ENCODE assay signal across 8 cellular contexts in genomic region chr5:69331528-69332445, GRCh38. TPM values are rescaled to one million over a fixed set of nuclear protein-coding genes. Genes with fewer than 3 reads are reported as not detected.
A peak's percentile ranks its signal among the peaks of the same experiment; 100 is the strongest.
DNase-seq lines count a peak whose midpoint lies in the region; ATAC-seq, FAIRE-seq and TF ChIP-seq lines count a peak whose summit lies in the region.

No MANE protein-coding gene starts in this region.

- CTCF ChIA-PET in activated CD8-positive, alpha-beta T cell treated with anti-CD3 and anti-CD28 coated beads for 36 hours (lab: Charles Lee): interaction anchor here (1.0 to 1.4 kb wide), 5 partner anchors 40 to 289 kb away, joined by 3 to 4 read pairs (median 4); partner anchors contain the start of genes CENPH and SLC30A5

- in situ Hi-C loops in ACHN (cut with HindIII; ENCODE audit: low pct_ligation_motif_present, low pct_unique_long_range_greater_than_20kb, low sequenced_read_pairs): no loop called here

- DNase-seq in ACHN (peak; percentile 2), HT-29 (ENCODE audit: low spot score) (peak; percentile 65), iPS-NIHi11 (ENCODE audit: low spot score) (peak; percentile 23), DMS153 (lab: John Stamatoyannopoulos, UW) (no peak), GM12892 (ENCODE audit: insufficient read length) (no peak)
- no peak for DNase-seq in activated CD8-positive, alpha-beta T cell treated with anti-CD3 and anti-CD28 coated beads for 36 hours

- peak overlapping the region; percentile 86 to 88 for H3K4me3 ChIP-seq in stomach smooth muscle (ENCODE audit: low read length in 2 of 2)

- TF ChIP-seq POLR2A in GM12892 (IDR thresholded peaks at IDR 0.05; ENCODE audit: low read depth, low read length): no peak

- H3K4me1 ChIP-seq in stomach smooth muscle (ENCODE audit: control insufficient read depth, insufficient read depth, low read length): peaks cover 7% of the 10 kb centered on the region

- H3K36me3 Mint-ChIP-seq in activated CD8-positive, alpha-beta T cell treated with anti-CD3 and anti-CD28 coated beads for 36 hours (ENCODE audit: low read depth): peaks cover 4% of the 10 kb centered on the region

- H3K4me1 Mint-ChIP-seq in activated CD8-positive, alpha-beta T cell treated with anti-CD3 and anti-CD28 coated beads for 36 hours (ENCODE audit: low read depth): peaks cover 12% of the 10 kb centered on the region

- no peaks in the 10 kb centered on the region for H3K27me3 Mint-ChIP-seq in activated CD8-positive, alpha-beta T cell treated with anti-CD3 and anti-CD28 coated beads for 36 hours

- no peak for ATAC-seq in activated CD8-positive, alpha-beta T cell treated with anti-CD3 and anti-CD28 coated beads for 36 hours
- ATAC-seq in GM21390 (IDR thresholded peaks at IDR 0.05; ENCODE audit: unreplicated experiment): no peak

- H3K27me3 ChIP-seq in stomach smooth muscle (ENCODE audit: control insufficient read depth in 1 of 2, insufficient read depth in 2 of 2, low read length in 2 of 2): no peaks in the 10 kb centered on the region

- H3K9me3 Mint-ChIP-seq in activated CD8-positive, alpha-beta T cell treated with anti-CD3 and anti-CD28 coated beads for 36 hours: no peaks in the 10 kb centered on the region

- H3K9me3 ChIP-seq in stomach smooth muscle (ENCODE audit: control insufficient read depth in 2 of 2, low read length in 2 of 2): no peaks in the 10 kb centered on the region

- FAIRE-seq in GM12892 (lab: Jason Lieb, UNC): no peak

- H3K36me3 ChIP-seq in stomach smooth muscle (ENCODE audit: control insufficient read depth in 2 of 2, insufficient read depth in 2 of 2, low read length in 2 of 2): no peaks in the 10 kb centered on the region

- intact Hi-C loops in activated CD8-positive, alpha-beta T cell treated with anti-CD3 and anti-CD28 coated beads for 36 hours (cut with micrococcal nuclease): loop anchor here (5.0 to 10.0 kb wide), 2 partner anchors 237 to 289 kb away; partner anchors contain the start of gene SLC30A5

- peak overlapping the region; percentile 71 to 85 for H3K9ac ChIP-seq in stomach smooth muscle (ENCODE audit: low read length in 2 of 2)

- peak overlapping the region; percentile 96 for H3K27ac Mint-ChIP-seq in activated CD8-positive, alpha-beta T cell treated with anti-CD3 and anti-CD28 coated beads for 36 hours

- POLR2A ChIA-PET in activated CD8-positive, alpha-beta T cell treated with anti-CD3 and anti-CD28 coated beads for 36 hours (lab: Charles Lee): interaction anchor here (1.4 kb wide), 1 partner anchor 11 kb away, joined by 6 read pairs; no protein-coding TSS in a partner anchor

- TF ChIP-seq CTCF in activated CD8-positive, alpha-beta T cell treated with anti-CD3 and anti-CD28 coated beads for 36 hours (IDR thresholded peaks at IDR 0.05): no peak

- no peak overlapping the region for H3K27ac ChIP-seq in stomach smooth muscle (ENCODE audit: low read length)

- H3K4me3 Mint-ChIP-seq in activated CD8-positive, alpha-beta T cell treated with anti-CD3 and anti-CD28 coated beads for 36 hours: peak overlapping the region; percentile 76

RNA-seq across cellular contexts. Expression of gene CCDC125, which starts 0.8 kb away (rescaled TPM):
- 3.4 and 3.7 TPM in 2 replicates for total RNA-seq in HT-29 (2014; rRNA removed; shearing (Covaris generic))
- total RNA-seq in activated CD8-positive, alpha-beta T cell treated with anti-CD3 and anti-CD28 coated beads for 36 hours: 1 to 10 TPM; 8.3 to 9.1 TPM
- 7.7 TPM for polyA plus RNA-seq in GM12892 (2012; ENCODE audit: missing spikeins)

RNA-seq across cellular contexts. Expression of gene AK6, which starts 37.5 kb away (rescaled TPM):
- 23.7 and 23.8 TPM in 2 replicates for total RNA-seq in HT-29 (2014; rRNA removed; shearing (Covaris generic))
- total RNA-seq in activated CD8-positive, alpha-beta T cell treated with anti-CD3 and anti-CD28 coated beads for 36 hours: 100 to 1,000 TPM in 1 of 2 experiments, 10 to 100 TPM in 1; 95.7 to 107 TPM
- polyA plus RNA-seq in GM12892 (2012; ENCODE audit: missing spikeins): 110 TPM

RNA-seq across cellular contexts. Expression of gene TAF9, which starts 37.5 kb away (rescaled TPM):
- 77.5 and 82.6 TPM in 2 replicates for total RNA-seq in HT-29 (2014; rRNA removed; shearing (Covaris generic))
- total RNA-seq in activated CD8-positive, alpha-beta T cell treated with anti-CD3 and anti-CD28 coated beads for 36 hours: 10 to 100 TPM; 68.8 to 70.6 TPM
- polyA plus RNA-seq in GM12892 (2012; ENCODE audit: missing spikeins): 103 TPM

RNA-seq across cellular contexts. Expression of gene RAD17, which starts 37.8 kb away (rescaled TPM):
- total RNA-seq in HT-29 (2014; rRNA removed; shearing (Covaris generic)): 7.2 and 14.9 TPM in 2 replicates
- 10 to 100 TPM; 22.9 to 26.5 TPM for total RNA-seq in activated CD8-positive, alpha-beta T cell treated with anti-CD3 and anti-CD28 coated beads for 36 hours
- 35.7 TPM for polyA plus RNA-seq in GM12892 (2012; ENCODE audit: missing spikeins)

Comparison
In these comparisons a context has a peak if more than half of its experiments do, and no peak if none do; other contexts are left out.
1. DNase-seq: peak in ACHN (single experiment), HT-29 (single experiment) and iPS-NIHi11 (single experiment); none in activated CD8-positive, alpha-beta T cell treated with anti-CD3 and anti-CD28 coated beads for 36 hours (single experiment), DMS153 (single experiment) and GM12892 (single experiment).